ENCODE assay signal across 29 cellular contexts in the genomic region with DNA sequence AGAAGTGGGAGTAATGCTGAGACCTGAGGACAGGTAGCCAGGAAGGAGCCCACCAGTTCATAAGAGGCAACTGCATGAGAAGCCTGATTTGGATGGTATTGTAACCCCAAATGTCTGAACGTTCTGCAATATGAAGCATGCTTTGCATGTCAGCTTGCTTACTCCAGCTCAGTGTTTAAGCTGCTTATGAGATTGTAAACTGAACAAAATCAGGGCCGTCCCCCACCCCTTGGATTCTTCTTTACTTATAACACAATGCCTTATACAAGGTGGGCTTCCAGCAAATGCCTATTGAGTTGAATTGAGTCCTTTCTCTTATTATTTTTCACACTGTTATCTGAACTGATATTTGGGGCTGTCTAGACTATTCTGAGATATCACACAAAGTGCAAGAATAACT.
"Had no signal": no experiment of that assay in that cellular context is flagged by ENCODE, and none has a peak within 500 bp of the region (broad histone marks: within the 10 kb centered on the region; RNA-seq: fewer than 3 reads in every experiment).

No MANE protein-coding gene starts in this region.

- H3K36me3 ChIP-seq: brain microvascular endothelial cell, gastrocnemius medialis, heart right ventricle had no signal

- H3K27ac ChIP-seq: brain microvascular endothelial cell, coronary artery, dorsolateral prefrontal cortex, gastrocnemius medialis, heart right ventricle, hepatocyte had no signal

- H3K4me3 ChIP-seq: coronary artery, dorsolateral prefrontal cortex, gastrocnemius medialis, heart right ventricle, hepatocyte had no signal

- H2AFZ ChIP-seq: hepatocyte had no signal

- H3K4me1 ChIP-seq: gastrocnemius medialis, heart right ventricle had no signal

- H3K4me2 ChIP-seq: hepatocyte had no signal

- ATAC-seq: activated CD4-positive, CD25-positive, alpha-beta regulatory T cell treated with anti-CD3 and anti-CD28 coated beads, Interleukin-2, amount 50 U/mL, for 24 hours; activated CD8-positive, alpha-beta T cell treated with anti-CD3 and anti-CD28 coated beads for 36 hours; activated T-cell treated with anti-CD3 and anti-CD28 coated beads, Interleukin-2, amount 50 U/mL, for 4 hours; activated T-helper 17 cell treated with anti-CD3 and anti-CD28 coated beads, Interleukin-2, amount 50 U/mL, for 72 hours; esophagus mucosa; gastrocnemius medialis; heart right ventricle; WTC11 had no signal

- H3K79me2 ChIP-seq: hepatocyte had no signal

- H3K4me1 Mint-ChIP-seq: activated T-helper 17 cell treated with anti-CD3 and anti-CD28 coated beads, Interleukin-2, amount 50 U/mL, for 72 hours; central memory CD8-positive, alpha-beta T cell had no signal

- H3K27me3 Mint-ChIP-seq: activated CD8-positive, alpha-beta T cell treated with anti-CD3 and anti-CD28 coated beads for 36 hours; activated naive CD8-positive, alpha-beta T cell; activated T-helper 17 cell treated with anti-CD3 and anti-CD28 coated beads, Interleukin-2, amount 50 U/mL, for 72 hours; central memory CD8-positive, alpha-beta T cell had no signal

- DNase-seq: activated CD4-positive, alpha-beta T cell treated with anti-CD3 and anti-CD28 coated beads for 48 hours; activated CD4-positive, alpha-beta T cell treated with anti-CD3 and anti-CD28 coated beads, Interleukin-2, amount 50 U/mL, for 1 hour; activated CD4-positive, alpha-beta T cell treated with anti-CD3 and anti-CD28 coated beads, Interleukin-2, amount 50 U/mL, for 48 hours; activated CD8-positive, alpha-beta memory T cell treated with anti-CD3 and anti-CD28 coated beads for 24 hours; activated CD8-positive, alpha-beta T cell treated with anti-CD3 and anti-CD28 coated beads for 36 hours; activated effector memory CD4-positive, alpha-beta T cell treated with Interleukin-2 at 50 U/mL for 16 hours; activated gamma-delta T cell treated with Interleukin-2 at 50 U/mL for 16 hours; activated naive CD4-positive, alpha-beta T cell treated with anti-CD3 and anti-CD28 coated beads, Interleukin-2, amount 50 U/mL, for 16 hours; activated naive CD4-positive, alpha-beta T cell treated with Interleukin-2 at 50 U/mL for 16 hours; activated T-cell treated with anti-CD3 and anti-CD28 coated beads, Interleukin-2, amount 50 U/mL, for 4 hours; amniotic stem cell; anterior cingulate cortex; brain microvascular endothelial cell; dorsolateral prefrontal cortex; effector memory CD4-positive, alpha-beta T cell; endodermal cell; foreskin fibroblast; gastrocnemius medialis; heart right ventricle; T-helper 2 cell had no signal

- H3K9me3 Mint-ChIP-seq: activated T-cell treated with anti-CD3 and anti-CD28 coated beads, Interleukin-2, amount 50 U/mL, for 4 hours had no signal

- H3K4me3 Mint-ChIP-seq: activated CD8-positive, alpha-beta T cell treated with anti-CD3 and anti-CD28 coated beads for 36 hours; activated naive CD8-positive, alpha-beta T cell; activated T-cell treated with anti-CD3 and anti-CD28 coated beads, Interleukin-2, amount 50 U/mL, for 4 hours; activated T-helper 17 cell treated with anti-CD3 and anti-CD28 coated beads, Interleukin-2, amount 50 U/mL, for 72 hours; central memory CD8-positive, alpha-beta T cell; dendritic cell treated with granulocyte-macrophage colony-stimulating factor and Interleukin-4, amounts not matched to agents 40 ng/mL and 50 ng/mL, for 4 days; endodermal cell; WTC11 had no signal

- H3K36me3 Mint-ChIP-seq: activated naive CD8-positive, alpha-beta T cell had no signal

- H3K9me3 ChIP-seq: gastrocnemius medialis, heart right ventricle had no signal

- H3K27me3 ChIP-seq: brain microvascular endothelial cell, dorsolateral prefrontal cortex, gastrocnemius medialis, heart right ventricle, hepatocyte had no signal

- H3K27ac Mint-ChIP-seq: activated CD8-positive, alpha-beta T cell treated with anti-CD3 and anti-CD28 coated beads for 36 hours; activated naive CD8-positive, alpha-beta T cell; activated T-helper 17 cell treated with anti-CD3 and anti-CD28 coated beads, Interleukin-2, amount 50 U/mL, for 72 hours; dendritic cell treated with granulocyte-macrophage colony-stimulating factor and Interleukin-4, amounts not matched to agents 40 ng/mL and 50 ng/mL, for 4 days; endodermal cell; WTC11 had no signal
